Comparison of ENCODE assay signal across 8 cellular contexts in the genomic region with DNA sequence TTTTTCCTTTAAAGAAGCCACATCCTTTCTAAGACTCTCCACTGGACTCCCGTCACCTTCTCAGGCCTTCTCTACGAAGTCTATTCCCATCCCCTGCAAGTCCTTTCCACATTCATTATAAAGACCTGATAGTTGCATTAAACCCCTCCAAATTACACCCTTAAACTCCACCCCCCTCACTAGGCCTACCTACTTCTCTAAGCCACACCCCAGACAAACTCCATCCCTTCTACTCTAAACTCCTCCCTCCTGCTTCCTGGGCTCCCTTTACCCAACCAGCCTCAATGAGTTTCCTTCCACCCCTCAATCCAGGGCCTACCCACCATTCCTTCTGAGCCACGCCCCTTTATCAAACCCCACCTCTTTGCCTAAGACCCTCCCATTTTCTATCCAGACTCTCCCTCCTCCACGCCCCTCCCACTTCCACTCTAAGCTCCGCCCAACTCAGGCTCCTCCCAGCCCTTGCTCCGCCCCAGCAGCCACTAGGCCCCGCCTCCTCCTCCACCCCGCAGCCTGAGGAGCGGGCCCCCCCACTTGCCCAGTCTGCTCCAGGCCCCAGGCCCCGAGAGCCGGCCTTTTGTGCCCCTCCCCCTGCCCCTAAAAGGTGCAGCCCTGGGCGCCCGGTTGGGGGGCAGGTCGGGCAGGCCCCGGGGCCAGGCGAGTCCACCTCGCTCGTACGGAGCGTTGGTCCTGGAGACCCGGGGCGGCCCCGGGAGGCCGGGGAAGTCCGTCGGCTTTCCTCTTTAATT. TPM values are rescaled to one million over a fixed set of nuclear protein-coding genes. Genes with fewer than 3 reads are reported as not detected.
DNase-seq lines count a peak whose midpoint lies in the region; ATAC-seq and TF ChIP-seq lines count a peak whose summit lies in the region.

No MANE protein-coding gene starts in this region.

- peak overlapping the region; percentile 86 for H3K9ac ChIP-seq in fibroblast of lung (ENCODE audit: insufficient read depth, low read length)

- H3K27me3 ChIP-seq in Peyer's patch (no peaks in the 10 kb centered on the region), fibroblast of lung (ENCODE audit: control insufficient read depth, insufficient read depth, low read length) (no peaks in the 10 kb centered on the region)

- peak; percentile 42 to 61 for TF ChIP-seq POLR2A in Peyer's patch (IDR thresholded peaks at IDR 0.05)

- ATAC-seq in GM21737 (IDR thresholded peaks at IDR 0.05; ENCODE audit: unreplicated experiment) (peak; percentile 50), natural killer cell (peak; percentile 77 to 92 (median 80))

- H3K9me3 Mint-ChIP-seq in activated T-helper 1 cell treated with anti-CD3 and anti-CD28 coated beads, Interleukin-12 subunit alpha, Interleukin-12 subunit beta, Interleukin-2, Interleukin-4 antibody, amounts not matched to agents 30 ng/mL and 10 ng/mL and 1 ng/mL, durations not matched to agents 14 hours and 24 hours and 36 hours: no peaks in the 10 kb centered on the region
- H3K9me3 Mint-ChIP-seq in natural killer cell: no peaks in the 10 kb centered on the region

- TF ChIP-seq CTCF in Peyer's patch (IDR thresholded peaks at IDR 0.05) (no peak), fibroblast of lung (conservative IDR thresholded peaks at IDR 0.05 in 1 of 2, IDR thresholded peaks at IDR 0.05 in 1 of 2; ENCODE audit: low read depth in 1 of 2, low read length in 2 of 2) (no peak), natural killer cell (IDR thresholded peaks at IDR 0.05) (no peak)

- H3K4me1 Mint-ChIP-seq in activated T-helper 1 cell treated with anti-CD3 and anti-CD28 coated beads, Interleukin-12 subunit alpha, Interleukin-12 subunit beta, Interleukin-2, Interleukin-4 antibody, amounts not matched to agents 30 ng/mL and 10 ng/mL and 1 ng/mL, durations not matched to agents 14 hours and 24 hours and 36 hours (ENCODE audit: low read depth): peaks cover 24% of the 10 kb centered on the region
- peaks cover 19 to 35% of the 10 kb centered on the region in 2 donors for H3K4me1 Mint-ChIP-seq in natural killer cell

- H3K27ac ChIP-seq in KOPT-K1 (ENCODE audit: low read depth, low read length, poor library complexity, severe bottlenecking) (peak overlapping the region; percentile 97), Peyer's patch (peak overlapping the region; percentile 96 to 98 (median 96)), fibroblast of lung (ENCODE audit: insufficient read depth, low read length) (peak overlapping the region; percentile 95)

- H3K4me3 ChIP-seq in Peyer's patch (peak overlapping the region; percentile 61 to 99 (median 72)), fibroblast of lung (replicated peaks in 1 of 4; ENCODE audit: control extremely low read depth in 1 of 4, insufficient read depth in 1 of 4, low read depth in 3 of 4, low read length in 4 of 4) (peak overlapping the region; percentile 70 to 82 (median 76))

- H3K4me3 Mint-ChIP-seq in activated T-helper 1 cell treated with anti-CD3 and anti-CD28 coated beads, Interleukin-12 subunit alpha, Interleukin-12 subunit beta, Interleukin-2, Interleukin-4 antibody, amounts not matched to agents 30 ng/mL and 10 ng/mL and 1 ng/mL, durations not matched to agents 14 hours and 24 hours and 36 hours: peak overlapping the region; percentile 93
- peak overlapping the region; percentile 96 for H3K4me3 Mint-ChIP-seq in natural killer cell

- DNase-seq in DMS79 (lab: John Stamatoyannopoulos, UW) (peak; percentile 94), Peyer's patch (peak; percentile 90 to 96 (median 96)), fibroblast of lung (ENCODE audit: low read depth in 2 of 2) (peak; percentile 87 to 98), natural killer cell (peak; percentile 96)
- DNase-seq in activated T-helper 1 cell treated with anti-CD3 and anti-CD28 coated beads, Interleukin-12 subunit alpha, Interleukin-12 subunit beta, Interleukin-2, Interleukin-4 antibody, amounts not matched to agents 30 ng/mL and 10 ng/mL and 1 ng/mL, durations not matched to agents 14 hours and 24 hours and 36 hours (ENCODE audit: low spot score): peak; percentile 94
- peak; percentile 88 to 98 (median 94) for DNase-seq in stimulated activated naive CD4-positive, alpha-beta T cell (lab: John Stamatoyannopoulos, UW)

- H3K9me3 ChIP-seq in KOPT-K1 (ENCODE audit: insufficient read depth, low read length, poor library complexity, severe bottlenecking): no peaks in the 10 kb centered on the region
- no peaks in the 10 kb centered on the region for H3K9me3 ChIP-seq in Peyer's patch
- H3K9me3 ChIP-seq in fibroblast of lung (ENCODE audit: control insufficient read depth, insufficient read depth, low read depth, low read length): no peaks in the 10 kb centered on the region

- H3K36me3 Mint-ChIP-seq in activated T-helper 1 cell treated with anti-CD3 and anti-CD28 coated beads, Interleukin-12 subunit alpha, Interleukin-12 subunit beta, Interleukin-2, Interleukin-4 antibody, amounts not matched to agents 30 ng/mL and 10 ng/mL and 1 ng/mL, durations not matched to agents 14 hours and 24 hours and 36 hours (ENCODE audit: low read depth): peaks cover 34% of the 10 kb centered on the region
- H3K36me3 Mint-ChIP-seq in natural killer cell: no peaks in the 10 kb centered on the region

- H3K79me2 ChIP-seq in fibroblast of lung (ENCODE audit: control insufficient read depth, insufficient read depth, low read length): peaks cover 5% of the 10 kb centered on the region

- no peaks in the 10 kb centered on the region for H3K27me3 Mint-ChIP-seq in activated T-helper 1 cell treated with anti-CD3 and anti-CD28 coated beads, Interleukin-12 subunit alpha, Interleukin-12 subunit beta, Interleukin-2, Interleukin-4 antibody, amounts not matched to agents 30 ng/mL and 10 ng/mL and 1 ng/mL, durations not matched to agents 14 hours and 24 hours and 36 hours (ENCODE audit: insufficient read depth)
- no peaks in the 10 kb centered on the region for H3K27me3 Mint-ChIP-seq in natural killer cell (ENCODE audit: low read depth in 2 of 2)

- no peaks in the 10 kb centered on the region for H4K20me1 ChIP-seq in fibroblast of lung (ENCODE audit: control insufficient read depth, extremely low read depth, insufficient read depth, low read length)

- H2AFZ ChIP-seq in fibroblast of lung (ENCODE audit: low read length): peak overlapping the region; percentile 23

- H3K36me3 ChIP-seq in KOPT-K1 (ENCODE audit: insufficient read depth, low read length) (peaks cover 31% of the 10 kb centered on the region), Peyer's patch (peaks cover 0 to 29% (median 0%) of the 10 kb centered on the region in 3 donors), fibroblast of lung (ENCODE audit: control insufficient read depth, insufficient read depth, low read length) (peaks cover 10% of the 10 kb centered on the region)

- H3K27ac Mint-ChIP-seq in activated T-helper 1 cell treated with anti-CD3 and anti-CD28 coated beads, Interleukin-12 subunit alpha, Interleukin-12 subunit beta, Interleukin-2, Interleukin-4 antibody, amounts not matched to agents 30 ng/mL and 10 ng/mL and 1 ng/mL, durations not matched to agents 14 hours and 24 hours and 36 hours: peak overlapping the region; percentile 98
- H3K27ac Mint-ChIP-seq in natural killer cell: peak overlapping the region; percentile 96 to 99

- peak overlapping the region; percentile 59 for H3K4me2 ChIP-seq in fibroblast of lung (ENCODE audit: extremely low read depth, insufficient read depth, low read length)

- intact Hi-C loops in activated T-helper 1 cell treated with anti-CD3 and anti-CD28 coated beads, Interleukin-12 subunit alpha, Interleukin-12 subunit beta, Interleukin-2, Interleukin-4 antibody, amounts not matched to agents 30 ng/mL and 10 ng/mL and 1 ng/mL, durations not matched to agents 14 hours and 24 hours and 36 hours (cut with micrococcal nuclease): loop anchor here (1.0 to 5.0 kb wide), 15 partner anchors 12 to 1732 kb away; a partner anchor contains a TSS
- intact Hi-C loops in natural killer cell (cut with micrococcal nuclease): loop anchor here (1.0 kb wide), 3 partner anchors 12 to 123 kb away; a partner anchor contains a TSS

- H3K4me1 ChIP-seq in Peyer's patch: peaks cover 0 to 19% (median 5%) of the 10 kb centered on the region in 4 donors
- H3K4me1 ChIP-seq in fibroblast of lung (ENCODE audit: control insufficient read depth, extremely low read depth, insufficient read depth, low read length): peaks cover 3% of the 10 kb centered on the region

RNA-seq across cellular contexts. Expression of a gene that starts 0.4 kb away (rescaled TPM):
- total RNA-seq in Peyer's patch: 10 to 100 TPM in 3 of 4 donors, 1 to 10 TPM in 1; 6.0 to 14.9 (median 12.0) TPM
- 24.2 and 24.7 TPM in 2 replicates for total RNA-seq in activated T-helper 1 cell treated with anti-CD3 and anti-CD28 coated beads, Interleukin-12 subunit alpha, Interleukin-12 subunit beta, Interleukin-2, Interleukin-4 antibody, amounts not matched to agents 30 ng/mL and 10 ng/mL and 1 ng/mL, durations not matched to agents 14 hours and 24 hours and 36 hours
- total RNA-seq in fibroblast of lung: 2.3 TPM in 2 replicates
- polyA plus RNA-seq in fibroblast of lung: 1.8 and 2.7 TPM in 2 replicates
- polyA plus RNA-seq in fibroblast of lung (2012): 5.8 and 7.3 TPM in 2 replicates
- polyA minus RNA-seq in fibroblast of lung (ENCODE audit: low replicate concordance): 4.6 and 12.7 TPM in 2 replicates
- total RNA-seq in natural killer cell: 10 to 100 TPM in 2 of 3 donors, 1 to 10 TPM in 1; 8.5 to 18.2 (median 10.3) TPM

RNA-seq across cellular contexts. Expression of a gene that starts 1.2 kb away (rescaled TPM):
- 10 to 100 TPM; 30.3 to 45.2 (median 44.4) TPM for total RNA-seq in Peyer's patch
- 20.0 and 22.9 TPM in 2 replicates for total RNA-seq in activated T-helper 1 cell treated with anti-CD3 and anti-CD28 coated beads, Interleukin-12 subunit alpha, Interleukin-12 subunit beta, Interleukin-2, Interleukin-4 antibody, amounts not matched to agents 30 ng/mL and 10 ng/mL and 1 ng/mL, durations not matched to agents 14 hours and 24 hours and 36 hours
- total RNA-seq in fibroblast of lung: 13.4 and 16.8 TPM in 2 replicates
- 2.4 and 2.6 TPM in 2 replicates for polyA plus RNA-seq in fibroblast of lung
- 7.4 and 8.6 TPM in 2 replicates for polyA plus RNA-seq in fibroblast of lung (2012)
- polyA minus RNA-seq in fibroblast of lung (ENCODE audit: low replicate concordance): 0.96 and 1.8 TPM in 2 replicates
- 10 to 100 TPM in 2 of 3 donors, 1 to 10 TPM in 1; 9.2 to 12.6 (median 12.5) TPM for total RNA-seq in natural killer cell

RNA-seq across cellular contexts. Expression of a gene that starts 6.6 kb away (rescaled TPM):
- 10 to 100 TPM in 3 of 4 donors, 1 to 10 TPM in 1; 8.6 to 18.9 (median 14.3) TPM for total RNA-seq in Peyer's patch
- 12.6 and 13.2 TPM in 2 replicates for total RNA-seq in activated T-helper 1 cell treated with anti-CD3 and anti-CD28 coated beads, Interleukin-12 subunit alpha, Interleukin-12 subunit beta, Interleukin-2, Interleukin-4 antibody, amounts not matched to agents 30 ng/mL and 10 ng/mL and 1 ng/mL, durations not matched to agents 14 hours and 24 hours and 36 hours
- total RNA-seq in fibroblast of lung: 0.51 and 1.2 TPM in 2 replicates
- 1.2 TPM in 2 replicates for polyA plus RNA-seq in fibroblast of lung
- polyA plus RNA-seq in fibroblast of lung (2012): 5.1 and 6.0 TPM in 2 replicates
- 1.7 and 3.3 TPM in 2 replicates for polyA minus RNA-seq in fibroblast of lung (ENCODE audit: low replicate concordance)
- total RNA-seq in natural killer cell: 10 to 100 TPM; 18.5 to 22.1 (median 20.9) TPM

RNA-seq across cellular contexts. Expression of a gene that starts 18.2 kb away (rescaled TPM):
- 1 to 10 TPM in 3 of 4 donors, not detected in 1; 1.7 to 6.1 (median 3.1) TPM for total RNA-seq in Peyer's patch
- 10.2 and 11.7 TPM in 2 replicates for total RNA-seq in activated T-helper 1 cell treated with anti-CD3 and anti-CD28 coated beads, Interleukin-12 subunit alpha, Interleukin-12 subunit beta, Interleukin-2, Interleukin-4 antibody, amounts not matched to agents 30 ng/mL and 10 ng/mL and 1 ng/mL, durations not matched to agents 14 hours and 24 hours and 36 hours
- total RNA-seq in fibroblast of lung: 3.3 and 5.4 TPM in 2 replicates
- polyA plus RNA-seq in fibroblast of lung: 4.2 and 5.0 TPM in 2 replicates
- 7.6 and 8.4 TPM in 2 replicates for polyA plus RNA-seq in fibroblast of lung (2012)
- polyA minus RNA-seq in fibroblast of lung (ENCODE audit: low replicate concordance): 19.2 and 29.3 TPM in 2 replicates
- total RNA-seq in natural killer cell: 10 to 100 TPM in 1 of 3 donors, 1 to 10 TPM in 2; 8.3 to 11.2 (median 9.5) TPM

RNA-seq across cellular contexts. Expression of a gene that starts 25.5 kb away (rescaled TPM):
- total RNA-seq in Peyer's patch: 10 to 100 TPM in 3 of 4 donors, 1 to 10 TPM in 1; 6.0 to 18.3 (median 12.3) TPM
- total RNA-seq in activated T-helper 1 cell treated with anti-CD3 and anti-CD28 coated beads, Interleukin-12 subunit alpha, Interleukin-12 subunit beta, Interleukin-2, Interleukin-4 antibody, amounts not matched to agents 30 ng/mL and 10 ng/mL and 1 ng/mL, durations not matched to agents 14 hours and 24 hours and 36 hours: 3.0 and 4.9 TPM in 2 replicates
- total RNA-seq in fibroblast of lung: 4.6 and 5.6 TPM in 2 replicates
- 1.6 and 2.0 TPM in 2 replicates for polyA plus RNA-seq in fibroblast of lung
- polyA plus RNA-seq in fibroblast of lung (2012): 4.9 and 5.5 TPM in 2 replicates
- 4.9 and 5.3 TPM in 2 replicates for polyA minus RNA-seq in fibroblast of lung (ENCODE audit: low replicate concordance)
- 1 to 10 TPM; 6.4 to 7.9 (median 7.1) TPM for total RNA-seq in natural killer cell

Comparison
In these comparisons a context has a peak if more than half of its experiments do, and no peak if none do; other contexts are left out.
1. Peak in every context shown above with its lines: DNase-seq, ATAC-seq, H3K4me3 ChIP-seq and H3K27ac ChIP-seq.